Comparison of ENCODE assay signal across 15 cellular contexts in the genomic region with DNA sequence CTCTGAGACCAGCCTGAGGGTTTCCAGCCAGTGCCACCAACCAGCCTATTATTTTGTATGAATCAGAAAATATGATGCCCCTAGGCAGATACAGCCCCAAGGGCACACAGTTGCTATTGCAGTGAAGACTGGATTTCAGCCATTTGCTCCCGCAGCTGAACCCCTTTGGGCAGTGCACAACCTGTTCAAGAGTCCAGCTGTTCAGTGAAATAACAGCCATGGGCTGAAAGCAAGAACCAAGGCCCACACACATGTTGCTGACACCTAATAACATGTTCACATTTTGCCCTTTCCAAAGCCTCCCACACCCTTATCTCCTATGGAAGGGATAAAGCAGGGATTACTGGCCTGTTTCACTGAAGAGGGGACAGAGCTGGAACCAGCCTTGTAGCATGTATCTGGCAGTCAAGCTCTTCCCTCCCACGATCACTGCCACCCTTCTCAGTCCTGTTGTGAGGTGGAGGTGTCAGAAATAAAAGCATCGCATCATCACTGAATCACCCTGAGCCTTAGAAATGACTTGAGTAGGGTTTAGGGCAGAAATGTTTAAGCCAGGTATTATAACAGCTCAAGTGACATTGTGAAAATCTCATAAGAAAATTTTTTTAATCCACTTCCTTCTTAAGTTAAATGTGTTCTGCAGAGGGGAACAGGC.
DNase-seq lines count a peak whose midpoint lies in the region; ATAC-seq and TF ChIP-seq lines count a peak whose summit lies in the region.
"Had no signal": no experiment of that assay in that cellular context is flagged by ENCODE, and none has a peak within 500 bp of the region (broad histone marks: within the 10 kb centered on the region; RNA-seq: fewer than 3 reads in every experiment).

No MANE protein-coding gene starts in this region.

- H3K4me1 Mint-ChIP-seq in activated CD4-positive, alpha-beta T cell treated with anti-CD3 and anti-CD28 coated beads for 36 hours = no peaks in the 10 kb centered on the region
- H3K4me1 Mint-ChIP-seq: B cell, H9, IgD-negative memory B cell had no signal

- POLR2A ChIA-PET in activated CD4-positive, alpha-beta T cell treated with anti-CD3 and anti-CD28 coated beads for 36 hours (lab: Charles Lee) = interaction anchor here (0.7 kb wide), 1 partner anchor 9 kb away, joined by 3 read pairs; no protein-coding TSS in a partner anchor

- no peaks in the 10 kb centered on the region for H3K27me3 ChIP-seq in vagina

- no peak for TF ChIP-seq CTCF in epithelial cell of esophagus (IDR thresholded peaks at IDR 0.05; ENCODE audit: insufficient read depth, low read depth, low read length, missing control alignments)
- no peak for TF ChIP-seq CTCF in vagina (IDR thresholded peaks at IDR 0.05)

- peak; percentile 39 for DNase-seq in activated CD4-positive, alpha-beta T cell treated with anti-CD3 and anti-CD28 coated beads for 36 hours
- no peak for DNase-seq in activated CD4-positive, alpha-beta T cell treated with anti-CD3 and anti-CD28 coated beads for 1 hour
- DNase-seq in stimulated activated CD4-positive, alpha-beta T cell treated with anti-CD3 and anti-CD28 coated beads, Interleukin-1b, Interleukin-23, amount 100 ng/mL, for 48 hours = peak; percentile 22
- no peak for DNase-seq in stimulated activated CD4-positive, alpha-beta T cell treated with anti-CD3 and anti-CD28 coated beads, Interleukin-4, amount 100 ng/mL, for 1 hour
- DNase-seq in epithelial cell of esophagus (ENCODE audit: low read depth) = peak; percentile 35
- DNase-seq in vagina (ENCODE audit: extremely low spot score in 2 of 2) = peak; percentile 58 to 88
- no peak for DNase-seq in NCI-H146 (lab: John Stamatoyannopoulos, UW)
- no peak for DNase-seq in Kasumi-1 (lab: John Stamatoyannopoulos, UW)
- DNase-seq: CD4-positive, alpha-beta T cell; H9; NCI-H1436; NCI-H2081 had no signal

- intact Hi-C loops in activated CD4-positive, alpha-beta T cell treated with anti-CD3 and anti-CD28 coated beads for 36 hours (cut with DNase I, micrococcal nuclease) = no loop called here
- intact Hi-C loops in vagina (cut with DNase I) = no loop called here

- H3K27ac ChIP-seq in vagina = no peak overlapping the region
- H3K27ac ChIP-seq: 22Rv1 had no signal

- no peak overlapping the region for H3K27ac Mint-ChIP-seq in activated CD4-positive, alpha-beta T cell treated with anti-CD3 and anti-CD28 coated beads for 36 hours
- H3K27ac Mint-ChIP-seq: B cell; CD4-positive, alpha-beta T cell; H9 had no signal

- H3K9me3 Mint-ChIP-seq in activated CD4-positive, alpha-beta T cell treated with anti-CD3 and anti-CD28 coated beads for 36 hours (ENCODE audit: low read depth) = no peaks in the 10 kb centered on the region
- H3K9me3 Mint-ChIP-seq: CD4-positive, alpha-beta T cell; H9; IgD-negative memory B cell had no signal

- peak; percentile 94 for ATAC-seq in activated CD4-positive, alpha-beta T cell treated with anti-CD3 and anti-CD28 coated beads for 36 hours

- peaks cover 3% of the 10 kb centered on the region for H3K27me3 Mint-ChIP-seq in activated CD4-positive, alpha-beta T cell treated with anti-CD3 and anti-CD28 coated beads for 36 hours

- CTCF ChIA-PET in activated CD4-positive, alpha-beta T cell treated with anti-CD3 and anti-CD28 coated beads for 36 hours (lab: Charles Lee) = interaction anchor here (0.8 kb wide), 1 partner anchor 514 kb away, joined by 3 read pairs; no protein-coding TSS in a partner anchor

- H3K9me3 ChIP-seq in vagina = no peaks in the 10 kb centered on the region

- no peaks in the 10 kb centered on the region for H3K36me3 Mint-ChIP-seq in activated CD4-positive, alpha-beta T cell treated with anti-CD3 and anti-CD28 coated beads for 36 hours (ENCODE audit: low read depth)

- no peak overlapping the region for H3K4me3 Mint-ChIP-seq in activated CD4-positive, alpha-beta T cell treated with anti-CD3 and anti-CD28 coated beads for 36 hours
- H3K4me3 Mint-ChIP-seq: B cell; CD4-positive, alpha-beta T cell; H9; IgD-negative memory B cell had no signal

- no peaks in the 10 kb centered on the region for H3K36me3 ChIP-seq in vagina

- no peak for TF ChIP-seq POLR2A in vagina (IDR thresholded peaks at IDR 0.05)

- H3K4me1 ChIP-seq in vagina = no peaks in the 10 kb centered on the region

- H3K4me3 ChIP-seq in epithelial cell of esophagus (ENCODE audit: low read length) (no peak overlapping the region), vagina (no peak overlapping the region)

Comparison
In these comparisons a context has a peak if more than half of its experiments do, and no peak if none do; other contexts are left out.
1. DNase-seq: peak in activated CD4-positive, alpha-beta T cell treated with anti-CD3 and anti-CD28 coated beads for 36 hours (single experiment), stimulated activated CD4-positive, alpha-beta T cell treated with anti-CD3 and anti-CD28 coated beads, Interleukin-1b, Interleukin-23, amount 100 ng/mL, for 48 hours (single experiment), epithelial cell of esophagus (single experiment) and vagina (2 of 2); none in activated CD4-positive, alpha-beta T cell treated with anti-CD3 and anti-CD28 coated beads for 1 hour (single experiment), stimulated activated CD4-positive, alpha-beta T cell treated with anti-CD3 and anti-CD28 coated beads, Interleukin-4, amount 100 ng/mL, for 1 hour (single experiment), NCI-H146 (single experiment) and Kasumi-1 (0 of 2).